Comparison of ENCODE assay signal across 14 cellular contexts in the genomic region with DNA sequence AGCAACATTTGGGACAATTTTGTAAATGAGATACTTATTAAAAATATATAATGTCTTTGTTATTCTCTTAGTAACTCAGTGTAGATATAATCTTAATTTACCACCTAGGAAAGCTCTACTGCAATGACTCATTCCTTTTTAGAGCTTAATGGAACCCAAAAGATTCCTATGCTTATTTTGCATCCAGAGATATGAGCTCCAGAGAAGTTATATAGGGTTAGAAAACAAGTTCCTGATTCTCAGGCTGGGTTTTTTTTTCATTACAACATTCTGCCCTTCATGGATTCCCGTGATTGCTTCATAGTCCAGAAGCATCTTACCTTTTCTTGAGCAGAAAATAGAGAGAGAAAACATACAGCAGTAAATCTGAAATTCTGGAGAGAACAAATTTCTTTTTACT. TPM values are rescaled to one million over a fixed set of nuclear protein-coding genes. Genes with fewer than 3 reads are reported as not detected.
DNase-seq lines count a peak whose midpoint lies in the region; ATAC-seq, FAIRE-seq and TF ChIP-seq lines count a peak whose summit lies in the region.
"Had no signal": no experiment of that assay in that cellular context is flagged by ENCODE, and none has a peak within 500 bp of the region (broad histone marks: within the 10 kb centered on the region; RNA-seq: fewer than 3 reads in every experiment).

No MANE protein-coding gene starts in this region.

- H3K4me3 ChIP-seq in Panc1 (ENCODE audit: low read depth in 2 of 2, low read length in 2 of 2) (no peak overlapping the region), bronchial epithelial cell (ENCODE audit: low read depth, low read length) (no peak overlapping the region)
- H3K4me3 ChIP-seq: HAP-1, SJSA1 had no signal

- H3K27me3 ChIP-seq in Panc1 (ENCODE audit: control insufficient read depth, insufficient read depth, low read length): no peaks in the 10 kb centered on the region
- no peaks in the 10 kb centered on the region for H3K27me3 ChIP-seq in bronchial epithelial cell (ENCODE audit: control insufficient read depth, insufficient read depth, low read length)
- H3K27me3 ChIP-seq: SJSA1 had no signal

- DNase-seq in AML-193 (lab: John Stamatoyannopoulos, UW) (peak; percentile 17 to 27), Panc1 (ENCODE audit: low read depth, low spot score) (no peak), bronchial epithelial cell (ENCODE audit: low read depth) (peak; percentile 51), NCI-H1105 (lab: John Stamatoyannopoulos, UW) (no peak), NCI-H2081 (lab: John Stamatoyannopoulos, UW) (no peak)
- DNase-seq in stimulated activated effector memory CD8-positive, alpha-beta T cell treated with anti-CD3 and anti-CD28 coated beads, Interleukin-12 subunit alpha, Interleukin-12 subunit beta, amount 100 ng/mL, for 72 hours (ENCODE audit: low spot score in 2 of 2): no peak
- DNase-seq: GDM1, NCI-H187, NCI-H2227 treated with DMSO at 0.1 percent for 48 hours had no signal

- H3K4me1 Mint-ChIP-seq in stimulated activated effector memory CD8-positive, alpha-beta T cell treated with anti-CD3 and anti-CD28 coated beads, Interleukin-12 subunit alpha, Interleukin-12 subunit beta, amount 100 ng/mL, for 72 hours: no peaks in the 10 kb centered on the region

- BruUV-seq in Panc1 (replicated peaks; lab: Mats Ljungman, UMichigan): no TSS peak

- no peak overlapping the region for H3K4me3 Mint-ChIP-seq in stimulated activated effector memory CD8-positive, alpha-beta T cell treated with anti-CD3 and anti-CD28 coated beads, Interleukin-12 subunit alpha, Interleukin-12 subunit beta, amount 100 ng/mL, for 72 hours
- H3K4me3 Mint-ChIP-seq: CD14-positive monocyte had no signal

- H3K27ac Mint-ChIP-seq in stimulated activated effector memory CD8-positive, alpha-beta T cell treated with anti-CD3 and anti-CD28 coated beads, Interleukin-12 subunit alpha, Interleukin-12 subunit beta, amount 100 ng/mL, for 72 hours: no peak overlapping the region
- H3K27ac Mint-ChIP-seq: CD14-positive monocyte had no signal

- no peaks in the 10 kb centered on the region for H3K9me3 ChIP-seq in Panc1 (ENCODE audit: control insufficient read depth, insufficient read depth, low read depth, low read length)
- H3K9me3 ChIP-seq: HAP-1, SJSA1 had no signal

- CTCF ChIA-PET in Panc1 (lab: Charles Lee): no interaction called here

- H3K36me3 ChIP-seq in Panc1 (ENCODE audit: control insufficient read depth, insufficient read depth, low read length) (no peaks in the 10 kb centered on the region), bronchial epithelial cell (ENCODE audit: control insufficient read depth, insufficient read depth, low read length) (no peaks in the 10 kb centered on the region)
- H3K36me3 ChIP-seq: HAP-1, SJSA1 had no signal

- no peak for FAIRE-seq in bronchial epithelial cell (lab: Jason Lieb, UNC)

- ATAC-seq in Panc1 (no peak), GM21825 (IDR thresholded peaks at IDR 0.05; ENCODE audit: unreplicated experiment) (no peak)
- no peak for ATAC-seq in stimulated activated effector memory CD8-positive, alpha-beta T cell treated with anti-CD3 and anti-CD28 coated beads, Interleukin-12 subunit alpha, Interleukin-12 subunit beta, amount 100 ng/mL, for 72 hours

- no peaks in the 10 kb centered on the region for H3K36me3 Mint-ChIP-seq in stimulated activated effector memory CD8-positive, alpha-beta T cell treated with anti-CD3 and anti-CD28 coated beads, Interleukin-12 subunit alpha, Interleukin-12 subunit beta, amount 100 ng/mL, for 72 hours
- H3K36me3 Mint-ChIP-seq: CD14-positive monocyte had no signal

- intact Hi-C loops in Panc1 (cut with micrococcal nuclease; ENCODE audit: unreplicated experiment): no loop called here

- H3K4me1 ChIP-seq in Panc1 (ENCODE audit: control insufficient read depth, insufficient read depth, low read length): peaks cover 12% of the 10 kb centered on the region; the same call in 1 of the 2 replicates

- POLR2A ChIA-PET in Panc1 (lab: Charles Lee): no interaction called here

- in situ Hi-C loops in Panc1 (cut with HindIII; ENCODE audit: low pct_unique_long_range_greater_than_20kb, low sequenced_read_pairs): no loop called here

- H3K27ac ChIP-seq in 22Rv1 (peak overlapping the region; percentile 32; the same call in 1 of the 2 replicates), Panc1 (ENCODE audit: low read length) (peak overlapping the region; percentile 73)
- H3K27ac ChIP-seq: SJSA1 had no signal

- H3K9me3 Mint-ChIP-seq in stimulated activated effector memory CD8-positive, alpha-beta T cell treated with anti-CD3 and anti-CD28 coated beads, Interleukin-12 subunit alpha, Interleukin-12 subunit beta, amount 100 ng/mL, for 72 hours: peaks cover 6% of the 10 kb centered on the region
- H3K9me3 Mint-ChIP-seq: CD14-positive monocyte had no signal

- TF ChIP-seq CTCF in 22Rv1 (IDR thresholded peaks at IDR 0.05): no peak
- no peak for TF ChIP-seq CTCF in Panc1 (IDR thresholded peaks at IDR 0.05)
- no peak for TF ChIP-seq CTCF in bronchial epithelial cell (IDR thresholded peaks at IDR 0.05; ENCODE audit: insufficient read depth, low read length, severe bottlenecking)

RNA-seq across cellular contexts. Expression of a gene that starts 57.9 kb away (rescaled TPM):
- total RNA-seq in Panc1 (2021; ENCODE audit: unreplicated experiment) (0.82 TPM), bronchial epithelial cell (1.8 and 2.9 TPM in 2 replicates)
- polyA plus RNA-seq in Panc1 (2012; ENCODE audit: insufficient read length): 1.4 TPM

Comparison
In these comparisons a context has a peak if more than half of its experiments do, and no peak if none do; other contexts are left out.
1. DNase-seq: peak in AML-193 (2 of 2) and bronchial epithelial cell (single experiment); none in Panc1 (single experiment), NCI-H1105 (single experiment), stimulated activated effector memory CD8-positive, alpha-beta T cell treated with anti-CD3 and anti-CD28 coated beads, Interleukin-12 subunit alpha, Interleukin-12 subunit beta, amount 100 ng/mL, for 72 hours (0 of 2) and NCI-H2081 (0 of 2).